Comparison of ENCODE assay signal across 1 cellular context in genomic region chr1:180397190-180397589, GRCh38.
TF ChIP-seq lines count a peak whose summit lies in the region.

No MANE protein-coding gene starts in this region.

TF ChIP-seq in GM23338, 12 proteins besides CTCF, POLR2A, EP300 and RAD21 (continued from another document):
- TF ChIP-seq ZNF462 (CRISPR knock-in tag; IDR thresholded peaks at IDR 0.05) (no peak), NANOG (IDR thresholded peaks at IDR 0.05; ENCODE audit: borderline replicate concordance) (no peak), EZH2phosphoT487 (IDR thresholded peaks at IDR 0.05; ENCODE audit: unreplicated experiment) (no peak), REST (IDR thresholded peaks at IDR 0.05; ENCODE audit: unreplicated experiment) (no peak), CREB1 (CRISPR knock-in tag; IDR thresholded peaks at IDR 0.05; ENCODE audit: low read depth) (no peak), POLR2AphosphoS5 (IDR thresholded peaks at IDR 0.05; ENCODE audit: low read depth) (no peak), ZNF331 (CRISPR knock-in tag; IDR thresholded peaks at IDR 0.05; ENCODE audit: low read depth) (no peak)
